11 cellular contexts compared by ENCODE assay signal in the genomic region with DNA sequence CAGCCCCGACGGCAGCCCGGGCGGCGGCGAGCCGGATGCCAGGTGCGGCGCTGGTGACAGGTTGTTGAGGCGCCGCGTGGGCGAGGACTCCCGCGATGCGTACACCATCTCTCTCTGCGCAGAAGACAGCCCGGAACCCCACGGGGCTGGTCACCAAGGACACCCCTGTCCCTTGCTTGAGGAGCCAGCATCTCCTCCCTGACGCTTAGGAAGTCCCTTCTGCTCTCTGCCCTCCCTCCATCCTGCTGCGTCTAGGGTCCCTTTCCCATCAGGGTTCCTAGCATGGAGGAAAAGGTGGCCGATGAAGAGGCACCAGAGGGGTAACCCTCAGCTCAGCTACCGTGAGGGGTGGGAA. TPM values are rescaled to one million over a fixed set of nuclear protein-coding genes. Genes with fewer than 3 reads are reported as not detected.
"Had no signal": no experiment of that assay in that cellular context is flagged by ENCODE, and none has a peak within 500 bp of the region (broad histone marks: within the 10 kb centered on the region; RNA-seq: fewer than 3 reads in every experiment).

No MANE protein-coding gene starts in this region.

- H3K9me3 Mint-ChIP-seq: activated T-cell treated with anti-CD3 and anti-CD28 coated beads, Interleukin-2, amount 50 U/mL, for 4 hours; naive thymus-derived CD4-positive, alpha-beta T cell; T-helper 2 cell treated with Interferon-gamma antibody and Interleukin-4, amounts not matched to agents 5 μg/mL and 100 μg/mL, for 36 hours had no signal

- H3K36me3 Mint-ChIP-seq: naive thymus-derived CD4-positive, alpha-beta T cell had no signal

- H3K4me3 ChIP-seq: skin epidermis, stomach had no signal

- H3K4me3 Mint-ChIP-seq: activated T-cell treated with anti-CD3 and anti-CD28 coated beads, Interleukin-2, amount 50 U/mL, for 4 hours; T-helper 2 cell treated with Interferon-gamma antibody and Interleukin-4, amounts not matched to agents 5 μg/mL and 100 μg/mL, for 36 hours had no signal

- DNase-seq: activated CD4-positive, CD25-positive, alpha-beta regulatory T cell; activated effector memory CD4-positive, alpha-beta T cell treated with anti-CD3 and anti-CD28 coated beads, Interleukin-2, amount 50 U/mL, for 16 hours; activated T-cell treated with anti-CD3 and anti-CD28 coated beads, Interleukin-2, amount 50 U/mL, for 4 hours; naive thymus-derived CD4-positive, alpha-beta T cell; posterior cingulate gyrus; stomach had no signal

- H3K27ac Mint-ChIP-seq: T-helper 2 cell treated with Interferon-gamma antibody and Interleukin-4, amounts not matched to agents 5 μg/mL and 100 μg/mL, for 36 hours had no signal

- H3K36me3 ChIP-seq: stomach had no signal

- H3K9me3 ChIP-seq: stomach had no signal

- H3K27ac ChIP-seq: skin epidermis, stomach had no signal

- ATAC-seq: activated T-cell treated with anti-CD3 and anti-CD28 coated beads, Interleukin-2, amount 50 U/mL, for 4 hours; esophagus mucosa; left lobe of liver; naive thymus-derived CD4-positive, alpha-beta T cell had no signal

RNA-seq across cellular contexts. Expression of gene SRCIN1, which starts 43.6 kb away (rescaled TPM):
- total RNA-seq: mononuclear cell had no signal
